8 cellular contexts compared by ENCODE assay signal in the genomic region with DNA sequence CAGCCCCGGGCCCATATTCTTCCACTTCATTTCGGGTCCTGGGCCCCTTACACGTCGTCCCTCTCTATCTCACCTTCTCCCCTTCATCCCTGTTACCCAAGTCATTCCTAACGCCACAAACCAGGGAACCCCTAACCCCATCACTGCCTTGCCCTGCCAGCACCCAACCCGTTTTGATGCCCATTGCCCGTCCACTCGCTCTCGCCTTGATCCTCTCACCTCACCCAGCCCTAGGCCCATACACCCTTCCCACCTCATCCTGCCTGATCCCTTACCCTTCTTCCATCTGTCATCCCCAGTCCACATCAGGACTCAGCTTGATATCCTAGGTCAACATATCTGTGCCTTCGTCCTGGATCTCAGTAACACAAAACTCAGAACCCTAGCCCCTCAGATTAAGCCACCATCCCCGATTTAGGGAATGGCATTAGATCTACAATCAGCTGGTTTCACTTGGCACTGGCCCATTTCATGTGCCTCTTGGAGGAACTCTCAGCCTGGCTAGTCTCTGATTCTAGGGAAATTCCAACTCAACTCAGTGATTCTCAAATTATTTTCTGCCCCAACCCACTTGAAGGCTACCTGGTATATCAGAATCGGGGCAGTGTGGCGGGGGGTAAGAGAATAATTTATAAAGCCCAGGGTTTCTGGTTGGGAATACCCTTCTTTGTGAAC. TPM values are rescaled to one million over a fixed set of nuclear protein-coding genes. Genes with fewer than 3 reads are reported as not detected.
A peak's percentile ranks its signal among the peaks of the same experiment; 100 is the strongest.
DNase-seq lines count a peak whose midpoint lies in the region; ATAC-seq, FAIRE-seq and TF ChIP-seq lines count a peak whose summit lies in the region.

No MANE protein-coding gene starts in this region.

- peaks cover 12% of the 10 kb centered on the region for H4K20me1 ChIP-seq in astrocyte (ENCODE audit: insufficient read depth, low read length)

- H3K36me3 ChIP-seq in astrocyte (ENCODE audit: insufficient read depth, low read length) (peaks cover 29% of the 10 kb centered on the region), right lobe of liver (peaks cover 0 to 57% (median 15%) of the 10 kb centered on the region in 4 donors), transverse colon (peaks cover 0 to 39% (median 12%) of the 10 kb centered on the region in 4 donors)

- H3K79me2 ChIP-seq in astrocyte (ENCODE audit: insufficient read depth, low read length) = peaks cover 55% of the 10 kb centered on the region

- TF ChIP-seq EP300 in transverse colon (IDR thresholded peaks at IDR 0.05; ENCODE audit: low read depth) = no peak

- TF ChIP-seq CTCF in astrocyte (IDR thresholded peaks at IDR 0.05; ENCODE audit: insufficient read depth, low read depth, low read length) (no peak), right lobe of liver (IDR thresholded peaks at IDR 0.05) (no peak), transverse colon (IDR thresholded peaks at IDR 0.05) (no peak)

- no peaks in the 10 kb centered on the region for H3K9me3 Mint-ChIP-seq in activated CD4-positive, alpha-beta T cell treated with anti-CD3 and anti-CD28 coated beads, Interleukin-2, amount 10 ng/mL, durations not matched to agents 24 days and 14 days
- no peaks in the 10 kb centered on the region for H3K9me3 Mint-ChIP-seq in astrocyte (ENCODE audit: unreplicated experiment)

- peak overlapping the region; percentile 43 for H2AFZ ChIP-seq in astrocyte (ENCODE audit: low read depth, low read length)

- no peaks in the 10 kb centered on the region for H3K27me3 Mint-ChIP-seq in activated CD4-positive, alpha-beta T cell treated with anti-CD3 and anti-CD28 coated beads, Interleukin-2, amount 10 ng/mL, durations not matched to agents 24 days and 14 days
- no peaks in the 10 kb centered on the region for H3K27me3 Mint-ChIP-seq in astrocyte (ENCODE audit: low read depth, unreplicated experiment)

- in situ Hi-C loops in transverse colon (cut with MboI; ENCODE audit: low pct_ligation_motif_present in 1 of 4, low pct_unique_long_range_greater_than_20kb in 1 of 4, low sequenced_read_pairs in 3 of 4) = no loop called here

- H3K4me1 ChIP-seq in astrocyte (ENCODE audit: insufficient read depth, low read length) (peaks cover 16% of the 10 kb centered on the region), right lobe of liver (peaks cover 0 to 16% (median 7%) of the 10 kb centered on the region in 4 donors), transverse colon (peaks cover 6 to 32% (median 19%) of the 10 kb centered on the region in 4 donors)

- peak overlapping the region; percentile 99 for H3K27ac Mint-ChIP-seq in activated CD4-positive, alpha-beta T cell treated with anti-CD3 and anti-CD28 coated beads, Interleukin-2, amount 10 ng/mL, durations not matched to agents 24 days and 14 days
- H3K27ac Mint-ChIP-seq in astrocyte (ENCODE audit: unreplicated experiment) = peak overlapping the region; percentile 93

- peaks cover 45% of the 10 kb centered on the region for H3K4me1 Mint-ChIP-seq in activated CD4-positive, alpha-beta T cell treated with anti-CD3 and anti-CD28 coated beads, Interleukin-2, amount 10 ng/mL, durations not matched to agents 24 days and 14 days
- H3K4me1 Mint-ChIP-seq in astrocyte (ENCODE audit: low read depth, unreplicated experiment) = peaks cover 19% of the 10 kb centered on the region

- peak overlapping the region; percentile 97 for H3K4me3 Mint-ChIP-seq in activated CD4-positive, alpha-beta T cell treated with anti-CD3 and anti-CD28 coated beads, Interleukin-2, amount 10 ng/mL, durations not matched to agents 24 days and 14 days
- H3K4me3 Mint-ChIP-seq in astrocyte (ENCODE audit: unreplicated experiment) = peak overlapping the region; percentile 90

- H3K4me3 ChIP-seq in astrocyte (ENCODE audit: insufficient read depth, low read depth, low read length) (peak overlapping the region; percentile 81), right lobe of liver (peak overlapping the region; percentile 67 to 97 (median 95)), transverse colon (peak overlapping the region; percentile 42 to 97 (median 71))

- no peak for ATAC-seq in right lobe of liver

- H3K4me2 ChIP-seq in astrocyte (ENCODE audit: low read length) = peak overlapping the region; percentile 99

- no peak for TF ChIP-seq POLR2A in right lobe of liver (IDR thresholded peaks at IDR 0.05)
- no peak for TF ChIP-seq POLR2A in transverse colon (IDR thresholded peaks at IDR 0.05)

- H3K27ac ChIP-seq in astrocyte (ENCODE audit: low read depth, low read length) = peak overlapping the region; percentile 74
- H3K27ac ChIP-seq in right lobe of liver = peak overlapping the region; percentile 33 to 76 (median 69)
- peak overlapping the region; percentile 95 to 97 (median 97) for H3K27ac ChIP-seq in transverse colon

- H3K9me3 ChIP-seq in astrocyte (ENCODE audit: insufficient read depth, low read depth, low read length) (no peaks in the 10 kb centered on the region), right lobe of liver (no peaks in the 10 kb centered on the region), transverse colon (no peaks in the 10 kb centered on the region)

- WGBS in right lobe of liver (ENCODE audit: insufficient coverage, low coverage, low lambda C conversion rate, missing lambda C conversion rate) = 19% methylated on average over 13 of the region's 13 CpGs
- 20 to 21% methylated on average over 11 to 13 of the region's 13 CpGs for WGBS in transverse colon (ENCODE audit: low coverage in 1 of 2), 2 donors

- H3K36me3 Mint-ChIP-seq in activated CD4-positive, alpha-beta T cell treated with anti-CD3 and anti-CD28 coated beads, Interleukin-2, amount 10 ng/mL, durations not matched to agents 24 days and 14 days (ENCODE audit: low read depth) = peaks cover 63% of the 10 kb centered on the region
- H3K36me3 Mint-ChIP-seq in astrocyte (ENCODE audit: low read depth, unreplicated experiment) = peaks cover 11% of the 10 kb centered on the region

- H3K27me3 ChIP-seq in astrocyte (ENCODE audit: insufficient read depth, low read length) = no peaks in the 10 kb centered on the region
- no peaks in the 10 kb centered on the region for H3K27me3 ChIP-seq in right lobe of liver
- H3K27me3 ChIP-seq in transverse colon = no peaks in the 10 kb centered on the region

- peak overlapping the region; percentile 97 for H3K9ac ChIP-seq in astrocyte (ENCODE audit: low read length)

- DNase-seq in activated CD4-positive, alpha-beta T cell treated with anti-CD3 and anti-CD28 coated beads, Interleukin-2, amount 10 ng/mL, durations not matched to agents 24 days and 14 days = no peak
- DNase-seq in activated CD4-positive, alpha-beta T cell treated with anti-CD3 and anti-CD28 coated beads, Interleukin-2, amount 50 U/mL, for 1 hour = no peak
- no peak for DNase-seq in astrocyte (ENCODE audit: low read depth)
- DNase-seq in right lobe of liver = no peak
- peak; percentile 20 for DNase-seq in transverse colon
- no peak for DNase-seq in COR-L47 (lab: John Stamatoyannopoulos, UW)
- no peak for DNase-seq in retina
- no peak for DNase-seq in NCI-H1092 treated with DMSO at 0.1 percent for 48 hours (lab: John Stamatoyannopoulos, UW)

- intact Hi-C loops in activated CD4-positive, alpha-beta T cell treated with anti-CD3 and anti-CD28 coated beads, Interleukin-2, amount 10 ng/mL, durations not matched to agents 24 days and 14 days (cut with micrococcal nuclease) = no loop called here
- intact Hi-C loops in right lobe of liver (cut with DNase I) = no loop called here
- intact Hi-C loops in transverse colon (cut with DNase I; ENCODE audit: low total_unique reads) = no loop called here

- no peak for FAIRE-seq in astrocyte (lab: Jason Lieb, UNC)

RNA-seq across cellular contexts. Expression of gene CHMP5, which starts 0.5 kb away (rescaled TPM):
- 73.9 and 77.7 TPM in 2 replicates for total RNA-seq in activated CD4-positive, alpha-beta T cell treated with anti-CD3 and anti-CD28 coated beads, Interleukin-2, amount 10 ng/mL, durations not matched to agents 24 days and 14 days
- total RNA-seq in astrocyte = 108 and 109 TPM in 2 replicates
- 10 to 100 TPM; 19.7 to 30.3 (median 26.0) TPM for total RNA-seq in right lobe of liver
- 100 to 1,000 TPM in 1 of 4 donors, 10 to 100 TPM in 3; 23.3 to 100 (median 56.5) TPM for total RNA-seq in transverse colon

RNA-seq across cellular contexts. Expression of gene BAG1, which starts 0.8 kb away (rescaled TPM):
- total RNA-seq in activated CD4-positive, alpha-beta T cell treated with anti-CD3 and anti-CD28 coated beads, Interleukin-2, amount 10 ng/mL, durations not matched to agents 24 days and 14 days = 72.4 and 73.6 TPM in 2 replicates
- total RNA-seq in astrocyte (37.2 and 43.3 TPM in 2 replicates), right lobe of liver (10 to 100 TPM; 28.8 to 42.6 (median 38.1) TPM), transverse colon (100 to 1,000 TPM in 3 of 4 donors, 10 to 100 TPM in 1; 73.2 to 185 (median 131) TPM)

RNA-seq across cellular contexts. Expression of gene NFX1, which starts 25.0 kb away (rescaled TPM):
- total RNA-seq in activated CD4-positive, alpha-beta T cell treated with anti-CD3 and anti-CD28 coated beads, Interleukin-2, amount 10 ng/mL, durations not matched to agents 24 days and 14 days = 37.2 and 38.7 TPM in 2 replicates
- total RNA-seq in astrocyte = 26.7 and 27.8 TPM in 2 replicates
- 10 to 100 TPM; 22.6 to 29.2 (median 24.8) TPM for total RNA-seq in right lobe of liver
- total RNA-seq in transverse colon = 10 to 100 TPM; 17.7 to 61.6 (median 50.2) TPM

RNA-seq across cellular contexts. Expression of gene SPINK4, which starts 25.4 kb away (rescaled TPM):
- not detected in 2 replicates for total RNA-seq in activated CD4-positive, alpha-beta T cell treated with anti-CD3 and anti-CD28 coated beads, Interleukin-2, amount 10 ng/mL, durations not matched to agents 24 days and 14 days
- not detected in 2 replicates for total RNA-seq in astrocyte
- not detected for total RNA-seq in right lobe of liver
- total RNA-seq in transverse colon = 10 to 100 TPM in 1 of 4 donors, 1 to 10 TPM in 1, not detected in 2; 6.6 to 77.8 TPM
